10 cellular contexts compared by ENCODE assay signal in genomic region chr3:43316783-43317460, GRCh38. TPM values are rescaled to one million over a fixed set of nuclear protein-coding genes. Genes with fewer than 3 reads are reported as not detected.
DNase-seq lines count a peak whose midpoint lies in the region; ATAC-seq and TF ChIP-seq lines count a peak whose summit lies in the region.
"Had no signal": no experiment of that assay in that cellular context is flagged by ENCODE, and none has a peak within 500 bp of the region (broad histone marks: within the 10 kb centered on the region; RNA-seq: fewer than 3 reads in every experiment).

No MANE protein-coding gene starts in this region.

- H3K27ac ChIP-seq in caudate nucleus (ENCODE audit: low read depth, low read length) (peak overlapping the region; percentile 65), liver (ENCODE audit: low read depth in 1 of 2, low read length in 2 of 2) (peak overlapping the region; percentile 64 to 74), stomach smooth muscle (ENCODE audit: low read length) (peak overlapping the region; percentile 33)

- no peak for TF ChIP-seq RAD21 in liver (IDR thresholded peaks at IDR 0.05)

- no peaks in the 10 kb centered on the region for H3K27me3 Mint-ChIP-seq in activated CD4-positive, alpha-beta memory T cell treated with anti-CD3 and anti-CD28 coated beads for 36 hours
- no peaks in the 10 kb centered on the region for H3K27me3 Mint-ChIP-seq in activated CD4-positive, alpha-beta memory T cell treated with anti-CD3 and anti-CD28 coated beads, Interleukin-2, amount 10 ng/mL, durations not matched to agents 7 days and 5 days

- WGBS in liver: 43% methylated on average over 4 of the region's 4 CpGs

- H3K27me3 ChIP-seq in liver (ENCODE audit: control insufficient read depth in 4 of 4, insufficient read depth in 4 of 4, low read length in 3 of 4) (no peaks in the 10 kb centered on the region), stomach smooth muscle (ENCODE audit: control insufficient read depth in 1 of 2, insufficient read depth in 2 of 2, low read length in 2 of 2) (no peaks in the 10 kb centered on the region)

- H3K9me3 ChIP-seq in liver (ENCODE audit: control insufficient read depth in 4 of 4, low read length in 3 of 4) (no peaks in the 10 kb centered on the region), stomach smooth muscle (ENCODE audit: control insufficient read depth in 2 of 2, low read length in 2 of 2) (no peaks in the 10 kb centered on the region)

- DNase-seq in activated CD4-positive, alpha-beta memory T cell treated with anti-CD3 and anti-CD28 coated beads for 36 hours: no peak
- DNase-seq in activated CD4-positive, alpha-beta memory T cell treated with anti-CD3 and anti-CD28 coated beads, Interleukin-2, amount 10 ng/mL, durations not matched to agents 7 days and 5 days: no peak
- no peak for DNase-seq in caudate nucleus (lab: John Stamatoyannopoulos, UW)
- DNase-seq in GM19240 (ENCODE audit: insufficient read length, low spot score): no peak
- DNase-seq in NCI-H2107 treated with DMSO at 0.1 percent for 48 hours (lab: John Stamatoyannopoulos, UW; ENCODE audit: unreplicated experiment): no peak
- DNase-seq: NCI-H2171 treated with DMSO at 0.1 percent for 48 hours; stimulated activated CD4-positive, alpha-beta T cell treated with anti-CD3 and anti-CD28 coated beads, Interleukin-12 subunit alpha, Interleukin-12 subunit beta, amount 100 ng/mL, for 4 hours had no signal

- H3K4me3 ChIP-seq in liver (ENCODE audit: low read depth in 1 of 3, low read length in 3 of 3) (no peak overlapping the region), stomach smooth muscle (ENCODE audit: low read length in 2 of 2) (no peak overlapping the region)

- H3K36me3 Mint-ChIP-seq in activated CD4-positive, alpha-beta memory T cell treated with anti-CD3 and anti-CD28 coated beads for 36 hours: peaks cover 11% of the 10 kb centered on the region
- peaks cover 66% of the 10 kb centered on the region for H3K36me3 Mint-ChIP-seq in activated CD4-positive, alpha-beta memory T cell treated with anti-CD3 and anti-CD28 coated beads, Interleukin-2, amount 10 ng/mL, durations not matched to agents 7 days and 5 days (ENCODE audit: low read depth)

- H3K9ac ChIP-seq in liver (ENCODE audit: low read depth in 1 of 2, low read length in 2 of 2): peak overlapping the region in 1 of 2 donors; percentile 16
- H3K9ac ChIP-seq in stomach smooth muscle (ENCODE audit: low read length in 2 of 2): no peak overlapping the region

- H3K27ac Mint-ChIP-seq in activated CD4-positive, alpha-beta memory T cell treated with anti-CD3 and anti-CD28 coated beads for 36 hours: peak overlapping the region; percentile 16
- no peak overlapping the region for H3K27ac Mint-ChIP-seq in activated CD4-positive, alpha-beta memory T cell treated with anti-CD3 and anti-CD28 coated beads, Interleukin-2, amount 10 ng/mL, durations not matched to agents 7 days and 5 days

- H3K36me3 ChIP-seq in liver (ENCODE audit: control insufficient read depth in 4 of 4, insufficient read depth in 3 of 4, low read depth in 1 of 4, low read length in 3 of 4) (peaks cover 0 to 5% (median 0%) of the 10 kb centered on the region in 4 donors), stomach smooth muscle (ENCODE audit: control insufficient read depth in 2 of 2, insufficient read depth in 2 of 2, low read length in 2 of 2) (peaks cover 0 to 3% of the 10 kb centered on the region in 2 donors)

- no peaks in the 10 kb centered on the region for H3K9me3 Mint-ChIP-seq in activated CD4-positive, alpha-beta memory T cell treated with anti-CD3 and anti-CD28 coated beads for 36 hours
- no peaks in the 10 kb centered on the region for H3K9me3 Mint-ChIP-seq in activated CD4-positive, alpha-beta memory T cell treated with anti-CD3 and anti-CD28 coated beads, Interleukin-2, amount 10 ng/mL, durations not matched to agents 7 days and 5 days

- POLR2A ChIA-PET in activated CD4-positive, alpha-beta memory T cell treated with anti-CD3 and anti-CD28 coated beads for 36 hours (lab: Charles Lee): interaction anchor here (0.5 kb wide), 1 partner anchor 541 kb away, joined by 6 read pairs; no protein-coding TSS in a partner anchor
- POLR2A ChIA-PET in activated CD4-positive, alpha-beta memory T cell treated with anti-CD3 and anti-CD28 coated beads, Interleukin-2, amount 10 ng/mL, durations not matched to agents 7 days and 5 days (lab: Charles Lee): no interaction called here

- H3K4me3 Mint-ChIP-seq in activated CD4-positive, alpha-beta memory T cell treated with anti-CD3 and anti-CD28 coated beads for 36 hours: no peak overlapping the region
- H3K4me3 Mint-ChIP-seq in activated CD4-positive, alpha-beta memory T cell treated with anti-CD3 and anti-CD28 coated beads, Interleukin-2, amount 10 ng/mL, durations not matched to agents 7 days and 5 days: no peak overlapping the region

- H3K4me1 ChIP-seq in liver (ENCODE audit: control insufficient read depth in 4 of 4, insufficient read depth in 4 of 4, low read length in 3 of 4): peaks cover 7 to 53% (median 43%) of the 10 kb centered on the region in 4 donors
- peaks cover 16% of the 10 kb centered on the region for H3K4me1 ChIP-seq in stomach smooth muscle (ENCODE audit: control insufficient read depth, insufficient read depth, low read length)

- H3K4me1 Mint-ChIP-seq in activated CD4-positive, alpha-beta memory T cell treated with anti-CD3 and anti-CD28 coated beads for 36 hours (ENCODE audit: low read depth): peaks cover 67% of the 10 kb centered on the region
- peaks cover 17% of the 10 kb centered on the region for H3K4me1 Mint-ChIP-seq in activated CD4-positive, alpha-beta memory T cell treated with anti-CD3 and anti-CD28 coated beads, Interleukin-2, amount 10 ng/mL, durations not matched to agents 7 days and 5 days

- CTCF ChIA-PET in activated CD4-positive, alpha-beta memory T cell treated with anti-CD3 and anti-CD28 coated beads for 36 hours (lab: Charles Lee): no interaction called here
- CTCF ChIA-PET in activated CD4-positive, alpha-beta memory T cell treated with anti-CD3 and anti-CD28 coated beads, Interleukin-2, amount 10 ng/mL, durations not matched to agents 7 days and 5 days (lab: Charles Lee): no interaction called here

- TF ChIP-seq CTCF in liver (IDR thresholded peaks at IDR 0.05; ENCODE audit: low read depth, low read length, missing input control): no peak

- no peak for ATAC-seq in GM21576 (IDR thresholded peaks at IDR 0.05; ENCODE audit: unreplicated experiment)

- intact Hi-C loops in activated CD4-positive, alpha-beta memory T cell treated with anti-CD3 and anti-CD28 coated beads for 36 hours (cut with micrococcal nuclease): no loop called here

TF ChIP-seq in liver, 16 proteins besides CTCF, POLR2A, EP300 and RAD21:
- no peak for TF ChIP-seq ATF3 (IDR thresholded peaks at IDR 0.05)
- TF ChIP-seq HNF4A (conservative IDR thresholded peaks at IDR 0.05): peak; percentile 33 to 76

RNA-seq across cellular contexts. Expression of gene SNRK, which starts 30.6 kb away (rescaled TPM):
- 10 to 100 TPM; 23.9 to 24.4 TPM for total RNA-seq in activated CD4-positive, alpha-beta memory T cell treated with anti-CD3 and anti-CD28 coated beads for 36 hours
- total RNA-seq in activated CD4-positive, alpha-beta memory T cell treated with anti-CD3 and anti-CD28 coated beads, Interleukin-2, amount 10 ng/mL, durations not matched to agents 7 days and 5 days: 10 to 100 TPM; 71.0 to 73.1 TPM
- 10 to 100 TPM; 21.5 to 28.5 TPM for total RNA-seq in liver
- polyA plus RNA-seq in liver: 1 to 10 TPM; 5.8 to 7.7 TPM
